ENCODE assay signal across 9 cellular contexts in genomic region chr19:8515317-8515716, GRCh38. TPM values are rescaled to one million over a fixed set of nuclear protein-coding genes. Genes with fewer than 3 reads are reported as not detected.
DNase-seq lines count a peak whose midpoint lies in the region; ATAC-seq and TF ChIP-seq lines count a peak whose summit lies in the region.
"Had no signal": no experiment of that assay in that cellular context is flagged by ENCODE, and none has a peak within 500 bp of the region (broad histone marks: within the 10 kb centered on the region; RNA-seq: fewer than 3 reads in every experiment).

No MANE protein-coding gene starts in this region.

- peaks cover 9% of the 10 kb centered on the region for H3K36me3 Mint-ChIP-seq in activated B cell treated with CpG ODN at 0.5 μM for 24 hours (ENCODE audit: low read depth)
- H3K36me3 Mint-ChIP-seq in activated naive CD4-positive, alpha-beta T cell treated with anti-CD3 and anti-CD28 coated beads, Interleukin-2, amount 50 U/mL, for 24 hours, result peaks cover 2% of the 10 kb centered on the region
- peaks cover 3% of the 10 kb centered on the region for H3K36me3 Mint-ChIP-seq in progenitor cell of endocrine pancreas (ENCODE audit: insufficient read depth)

- H3K9me3 Mint-ChIP-seq in activated B cell treated with CpG ODN at 0.5 μM for 24 hours (no peaks in the 10 kb centered on the region), progenitor cell of endocrine pancreas (ENCODE audit: low read depth) (no peaks in the 10 kb centered on the region)
- H3K9me3 Mint-ChIP-seq in activated naive CD4-positive, alpha-beta T cell treated with anti-CD3 and anti-CD28 coated beads, Interleukin-2, amount 50 U/mL, for 24 hours, result no peaks in the 10 kb centered on the region

- intact Hi-C loops in activated B cell treated with CpG ODN at 0.5 μM for 24 hours (cut with micrococcal nuclease), result loop anchor here (2.0 kb wide), 1 partner anchor 61 kb away; the partner anchor contains the start of gene MYO1F

- no peak overlapping the region for H3K27ac ChIP-seq in HEK293 (ENCODE audit: extremely low read depth, low read depth, low read length)

- CTCF ChIA-PET in HEK293 (lab: Yijun Ruan, JAX), result interaction anchor here (1.2 kb wide), 1 partner anchor 10 kb away, joined by 3 read pairs; no protein-coding TSS in a partner anchor
- CTCF ChIA-PET in activated B cell treated with CpG ODN at 0.5 μM for 24 hours (lab: Charles Lee), result interaction anchor here (1.7 kb wide), 1 partner anchor 65 kb away, joined by 7 read pairs; no protein-coding TSS in a partner anchor

- POLR2A ChIA-PET in HEK293 (lab: Yijun Ruan, JAX) (interaction anchor here (2.1 to 3.1 kb wide), 3 partner anchors 10 to 71 kb away, joined by 11 to 82 read pairs (median 12); partner anchors contain the start of gene HNRNPM), activated B cell treated with CpG ODN at 0.5 μM for 24 hours (lab: Charles Lee) (interaction anchor here (0.7 to 2.8 kb wide), 6 partner anchors 10 to 510 kb away, joined by 3 to 23 read pairs (median 5); partner anchors contain the start of genes ELAVL1, HNRNPM and MARCHF2)

- TF ChIP-seq CTCF in HEK293 (tag by site-specific recombination; IDR thresholded peaks at IDR 0.05) (no peak), activated B cell treated with CpG ODN at 0.5 μM for 24 hours (IDR thresholded peaks at IDR 0.05) (no peak), progenitor cell of endocrine pancreas (IDR thresholded peaks at IDR 0.05; ENCODE audit: unreplicated experiment) (no peak)

- H3K27ac Mint-ChIP-seq in activated B cell treated with CpG ODN at 0.5 μM for 24 hours (peak overlapping the region; percentile 98), progenitor cell of endocrine pancreas (no peak overlapping the region)
- peak overlapping the region; percentile 64 for H3K27ac Mint-ChIP-seq in activated naive CD4-positive, alpha-beta T cell treated with anti-CD3 and anti-CD28 coated beads, Interleukin-2, amount 50 U/mL, for 24 hours

- no peak for ATAC-seq in activated B cell treated with CpG ODN at 0.5 μM for 24 hours (ENCODE audit: low read depth)
- ATAC-seq in HG02973 (IDR thresholded peaks at IDR 0.05; ENCODE audit: unreplicated experiment), result no peak

- H3K4me1 Mint-ChIP-seq in activated B cell treated with CpG ODN at 0.5 μM for 24 hours (peaks cover 27% of the 10 kb centered on the region), progenitor cell of endocrine pancreas (ENCODE audit: low read depth) (peaks cover 5% of the 10 kb centered on the region)
- peaks cover 63% of the 10 kb centered on the region for H3K4me1 Mint-ChIP-seq in activated naive CD4-positive, alpha-beta T cell treated with anti-CD3 and anti-CD28 coated beads, Interleukin-2, amount 50 U/mL, for 24 hours

- no peaks in the 10 kb centered on the region for H3K9me3 ChIP-seq in HEK293 (ENCODE audit: control insufficient read depth, insufficient read depth, low read depth, low read length)

- peaks cover 0 to 12% of the 10 kb centered on the region in 2 experiments; a peak in 1 of 3 replicates for H3K36me3 ChIP-seq in HEK293 (ENCODE audit: control insufficient read depth in 2 of 2, insufficient read depth in 1 of 2, low read length in 2 of 2)

- no peak overlapping the region for H3K4me3 ChIP-seq in HEK293 (ENCODE audit: low read depth, low read length)

- DNase-seq in activated B cell treated with CpG ODN at 0.5 μM for 24 hours, result no peak
- no peak for DNase-seq in progenitor cell of endocrine pancreas (ENCODE audit: low spot score, unreplicated experiment)
- no peak for DNase-seq in GDM1 (lab: John Stamatoyannopoulos, UW)
- no peak for DNase-seq in NCI-H1930 (lab: John Stamatoyannopoulos, UW)
- no peak for DNase-seq in HK-2 (ENCODE audit: unreplicated experiment)
- DNase-seq: DMS 273 treated with DMSO at 0.1 percent for 48 hours had no signal

- peaks cover 7% of the 10 kb centered on the region; the same call in 1 of the 2 replicates for H3K4me1 ChIP-seq in HEK293 (ENCODE audit: control insufficient read depth, insufficient read depth, low read length)

- peak overlapping the region; percentile 39 for H3K4me3 Mint-ChIP-seq in activated B cell treated with CpG ODN at 0.5 μM for 24 hours
- peak overlapping the region; percentile 73 for H3K4me3 Mint-ChIP-seq in activated naive CD4-positive, alpha-beta T cell treated with anti-CD3 and anti-CD28 coated beads, Interleukin-2, amount 50 U/mL, for 24 hours
- H3K4me3 Mint-ChIP-seq in progenitor cell of endocrine pancreas (ENCODE audit: low read depth), result peak overlapping the region; percentile 50

- H3K27me3 Mint-ChIP-seq in activated B cell treated with CpG ODN at 0.5 μM for 24 hours (no peaks in the 10 kb centered on the region), progenitor cell of endocrine pancreas (peaks cover 10% of the 10 kb centered on the region)
- no peaks in the 10 kb centered on the region for H3K27me3 Mint-ChIP-seq in activated naive CD4-positive, alpha-beta T cell treated with anti-CD3 and anti-CD28 coated beads, Interleukin-2, amount 50 U/mL, for 24 hours

TF ChIP-seq in HEK293, 187 proteins besides CTCF, POLR2A, EP300 and RAD21 (continues in another document):
- TF ChIP-seq, protein P1, sequence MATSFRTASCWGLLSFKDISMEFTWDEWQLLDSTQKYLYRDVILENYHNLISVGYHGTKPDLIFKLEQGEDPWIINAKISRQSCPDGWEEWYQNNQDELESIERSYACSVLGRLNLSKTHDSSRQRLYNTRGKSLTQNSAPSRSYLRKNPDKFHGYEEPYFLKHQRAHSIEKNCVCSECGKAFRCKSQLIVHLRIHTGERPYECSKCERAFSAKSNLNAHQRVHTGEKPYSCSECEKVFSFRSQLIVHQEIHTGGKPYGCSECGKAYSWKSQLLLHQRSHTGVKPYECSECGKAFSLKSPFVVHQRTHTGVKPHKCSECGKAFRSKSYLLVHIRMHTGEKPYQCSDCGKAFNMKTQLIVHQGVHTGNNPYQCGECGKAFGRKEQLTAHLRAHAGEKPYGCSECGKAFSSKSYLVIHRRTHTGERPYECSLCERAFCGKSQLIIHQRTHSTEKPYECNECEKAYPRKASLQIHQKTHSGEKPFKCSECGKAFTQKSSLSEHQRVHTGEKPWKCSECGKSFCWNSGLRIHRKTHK (tag by site-specific recombination; IDR thresholded peaks at IDR 0.05), result no peak
- TF ChIP-seq, protein P2, sequence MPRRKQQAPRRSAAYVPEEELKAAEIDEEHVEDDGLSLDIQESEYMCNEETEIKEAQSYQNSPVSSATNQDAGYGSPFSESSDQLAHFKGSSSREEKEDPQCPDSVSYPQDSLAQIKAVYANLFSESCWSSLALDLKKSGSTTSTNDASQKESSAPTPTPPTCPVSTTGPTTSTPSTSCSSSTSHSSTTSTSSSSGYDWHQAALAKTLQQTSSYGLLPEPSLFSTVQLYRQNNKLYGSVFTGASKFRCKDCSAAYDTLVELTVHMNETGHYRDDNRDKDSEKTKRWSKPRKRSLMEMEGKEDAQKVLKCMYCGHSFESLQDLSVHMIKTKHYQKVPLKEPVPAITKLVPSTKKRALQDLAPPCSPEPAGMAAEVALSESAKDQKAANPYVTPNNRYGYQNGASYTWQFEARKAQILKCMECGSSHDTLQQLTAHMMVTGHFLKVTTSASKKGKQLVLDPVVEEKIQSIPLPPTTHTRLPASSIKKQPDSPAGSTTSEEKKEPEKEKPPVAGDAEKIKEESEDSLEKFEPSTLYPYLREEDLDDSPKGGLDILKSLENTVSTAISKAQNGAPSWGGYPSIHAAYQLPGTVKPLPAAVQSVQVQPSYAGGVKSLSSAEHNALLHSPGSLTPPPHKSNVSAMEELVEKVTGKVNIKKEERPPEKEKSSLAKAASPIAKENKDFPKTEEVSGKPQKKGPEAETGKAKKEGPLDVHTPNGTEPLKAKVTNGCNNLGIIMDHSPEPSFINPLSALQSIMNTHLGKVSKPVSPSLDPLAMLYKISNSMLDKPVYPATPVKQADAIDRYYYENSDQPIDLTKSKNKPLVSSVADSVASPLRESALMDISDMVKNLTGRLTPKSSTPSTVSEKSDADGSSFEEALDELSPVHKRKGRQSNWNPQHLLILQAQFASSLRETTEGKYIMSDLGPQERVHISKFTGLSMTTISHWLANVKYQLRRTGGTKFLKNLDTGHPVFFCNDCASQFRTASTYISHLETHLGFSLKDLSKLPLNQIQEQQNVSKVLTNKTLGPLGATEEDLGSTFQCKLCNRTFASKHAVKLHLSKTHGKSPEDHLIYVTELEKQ (tag by site-specific recombination; IDR thresholded peaks at IDR 0.05; ENCODE audit: borderline replicate concordance), result no peak
- TF ChIP-seq ZNF768 (tag by site-specific recombination; IDR thresholded peaks at IDR 0.05), result no peak
- no peak for TF ChIP-seq ZNF600 (tag by site-specific recombination; IDR thresholded peaks at IDR 0.05)
- no peak for TF ChIP-seq FEZF1 (tag by site-specific recombination; IDR thresholded peaks at IDR 0.05)
- TF ChIP-seq ZNF529 (tag by site-specific recombination; IDR thresholded peaks at IDR 0.05; ENCODE audit: insufficient replicate concordance), result no peak
- no peak for TF ChIP-seq PRDM1 (tag by site-specific recombination; IDR thresholded peaks at IDR 0.05)
- no peak for TF ChIP-seq GLI2 (tag by site-specific recombination; IDR thresholded peaks at IDR 0.05; ENCODE audit: borderline replicate concordance, low read depth)
- no peak for TF ChIP-seq ZNF548 (tag by site-specific recombination; IDR thresholded peaks at IDR 0.05)
- TF ChIP-seq SP7 (tag by site-specific recombination; IDR thresholded peaks at IDR 0.05), result peak; percentile 50; the same call in 1 of the 2 replicates
- peak; percentile 88 for TF ChIP-seq ZNF341 (tag by site-specific recombination; IDR thresholded peaks at IDR 0.05; ENCODE audit: low read depth)
- no peak for TF ChIP-seq ZNF514 (tag by site-specific recombination; IDR thresholded peaks at IDR 0.05)
- TF ChIP-seq ZBTB7A (tag by site-specific recombination; IDR thresholded peaks at IDR 0.05; ENCODE audit: low read depth), result no peak

RNA-seq across cellular contexts. Expression of gene ZNF414, which starts 1.4 kb away (rescaled TPM):
- 28.6 and 32.8 TPM in 2 replicates for total RNA-seq in activated B cell treated with CpG ODN at 0.5 μM for 24 hours
- total RNA-seq in progenitor cell of endocrine pancreas, result 31.5 and 37.7 TPM in 2 replicates

RNA-seq across cellular contexts. Expression of gene PRAM1, which starts 12.9 kb away (rescaled TPM):
- total RNA-seq in activated B cell treated with CpG ODN at 0.5 μM for 24 hours, result 0.29 and 0.49 TPM in 2 replicates
- total RNA-seq in progenitor cell of endocrine pancreas, result 0.89 and 1.3 TPM in 2 replicates
